ENCODE assay signal across 17 cellular contexts in the genomic region with DNA sequence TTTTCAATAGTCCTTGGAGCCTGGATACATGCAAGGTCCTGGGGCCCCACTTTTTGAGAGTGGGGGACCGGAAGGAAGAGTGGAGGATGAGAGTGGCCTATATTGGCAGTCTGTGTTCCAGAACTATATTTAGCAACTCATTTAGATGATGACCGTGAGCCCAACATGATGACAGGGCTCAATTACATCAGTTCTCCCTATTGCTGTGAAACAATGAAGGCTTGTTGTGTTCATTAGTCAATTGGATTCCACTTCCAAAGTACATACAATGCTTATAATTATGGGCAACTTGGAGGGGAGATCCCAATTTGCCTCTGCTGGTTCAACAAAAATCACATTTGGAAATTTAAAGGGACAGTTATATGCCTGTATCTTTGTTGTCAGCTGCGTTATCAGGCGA.
DNase-seq lines count a peak whose midpoint lies in the region; ATAC-seq, FAIRE-seq and TF ChIP-seq lines count a peak whose summit lies in the region.
"Had no signal": no experiment of that assay in that cellular context is flagged by ENCODE, and none has a peak within 500 bp of the region (broad histone marks: within the 10 kb centered on the region; RNA-seq: fewer than 3 reads in every experiment).

No MANE protein-coding gene starts in this region.

- no peak for TF ChIP-seq CTCF in ovary (IDR thresholded peaks at IDR 0.05)

- no peak for ATAC-seq in HG02759 (IDR thresholded peaks at IDR 0.05; ENCODE audit: unreplicated experiment)
- ATAC-seq: GM12878 had no signal

- intact Hi-C loops in ovary (cut with DNase I): no loop called here

- WGBS in ovary, 3 donors: 77 to 97% (median 80%) methylated on average over 4 of the region's 4 CpGs

- no peak for TF ChIP-seq POLR2A in ovary (IDR thresholded peaks at IDR 0.05)

- no peaks in the 10 kb centered on the region for H3K27me3 ChIP-seq in ovary

- H3K4me3 ChIP-seq in ovary: no peak overlapping the region
- H3K4me3 ChIP-seq: GM12878 had no signal

- H3K9me3 ChIP-seq in ovary: no peaks in the 10 kb centered on the region

- DNase-seq in HTR-8/SVneo (ENCODE audit: insufficient read length, low spot score): no peak
- peak; percentile 65 for DNase-seq in globus pallidus (ENCODE audit: low spot score)
- peak; percentile 68 for DNase-seq in pons (ENCODE audit: low spot score)
- no peak for DNase-seq in ovary
- no peak for DNase-seq in RCC 7860 (ENCODE audit: low spot score)
- DNase-seq: ACHN; CD4-positive, alpha-beta memory T cell; DMS 273 treated with DMSO at 0.1 percent for 48 hours; DMS53; DND-41; EL; H9 had no signal

- no peaks in the 10 kb centered on the region for H3K36me3 ChIP-seq in ovary

- no peak overlapping the region for H3K27ac ChIP-seq in ovary
- H3K27ac ChIP-seq: C4-2B had no signal

- FAIRE-seq in HTR-8/SVneo (lab: Jason Lieb, UNC) (peak; percentile 13), RCC 7860 (lab: Jason Lieb, UNC) (no peak)
- FAIRE-seq: A204.1, GM12878, H1 had no signal

- TF ChIP-seq EP300 in ovary (IDR thresholded peaks at IDR 0.05): no peak

- peaks cover 5% of the 10 kb centered on the region for H3K4me1 ChIP-seq in ovary (ENCODE audit: insufficient read depth)

Comparison
In these comparisons a context has a peak if more than half of its experiments do, and no peak if none do; other contexts are left out.
1. DNase-seq: peak in globus pallidus (single experiment) and pons (single experiment); none in HTR-8/SVneo (single experiment), ovary (0 of 5) and RCC 7860 (single experiment).